Comparison of ENCODE assay signal across 1 cellular context in genomic region chr1:242189591-242189990, GRCh38.
TF ChIP-seq lines count a peak whose summit lies in the region.

No MANE protein-coding gene starts in this region.

TF ChIP-seq in HCT116, 20 proteins besides CTCF, POLR2A, EP300 and RAD21 (continued from another document):
- TF ChIP-seq REST (IDR thresholded peaks at IDR 0.05; ENCODE audit: low read depth) (no peak), ELF1 (IDR thresholded peaks at IDR 0.05; ENCODE audit: borderline replicate concordance, low read depth) (no peak), EZH2phosphoT487 (IDR thresholded peaks at IDR 0.05; ENCODE audit: borderline replicate concordance) (no peak), MAX (IDR thresholded peaks at IDR 0.05) (no peak), FOSL1 (IDR thresholded peaks at IDR 0.05; ENCODE audit: low read depth) (no peak), EGR1 (IDR thresholded peaks at IDR 0.05; ENCODE audit: low read depth) (no peak), JUND (IDR thresholded peaks at IDR 0.05) (no peak), ZBTB33 (IDR thresholded peaks at IDR 0.05; ENCODE audit: extremely low read depth, insufficient replicate concordance, low read length) (no peak), SIN3A (IDR thresholded peaks at IDR 0.05; ENCODE audit: low read depth) (no peak), POLR2AphosphoS5 (IDR thresholded peaks at IDR 0.05; ENCODE audit: low read depth, low read length) (no peak)
TF ChIP-seq in HCT116: peak in this region for 0.
